ENCODE assay signal across 27 cellular contexts in the genomic region with DNA sequence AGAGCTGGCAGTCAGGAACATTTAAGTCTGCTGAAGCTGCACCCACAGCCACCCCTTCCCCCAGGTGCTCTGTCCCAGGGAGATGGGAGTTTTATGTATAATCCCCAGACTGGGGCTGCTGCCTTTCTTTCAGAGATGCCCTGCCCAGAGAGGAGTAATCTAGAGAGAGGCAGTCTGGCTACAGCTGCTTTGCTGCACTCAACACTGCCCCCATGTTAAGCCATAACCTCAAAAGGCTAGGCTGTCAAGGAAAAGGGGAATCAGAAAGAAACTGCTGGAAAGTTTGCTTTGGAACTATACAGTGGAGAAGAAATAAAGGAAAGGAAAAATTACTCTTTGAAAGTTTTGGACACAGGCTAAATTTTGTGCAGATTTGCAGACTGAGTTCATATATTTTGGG.
"Had no signal": no experiment of that assay in that cellular context is flagged by ENCODE, and none has a peak within 500 bp of the region (broad histone marks: within the 10 kb centered on the region; RNA-seq: fewer than 3 reads in every experiment).

No MANE protein-coding gene starts in this region.

- H3K27me3 Mint-ChIP-seq: brain had no signal

- H3K36me3 ChIP-seq: gastrocnemius medialis, left ventricle myocardium inferior, ovary, right lobe of liver, upper lobe of left lung had no signal

- H3K27me3 ChIP-seq: gastrocnemius medialis, ovary, right lobe of liver, upper lobe of left lung had no signal

- DNase-seq: activated CD4-positive, alpha-beta memory T cell treated with anti-CD3 and anti-CD28 coated beads, Interleukin-2, amount 10 ng/mL, durations not matched to agents 7 days and 5 days; activated CD4-positive, alpha-beta T cell treated with anti-CD3 and anti-CD28 coated beads for 48 hours; activated CD4-positive, CD25-positive, alpha-beta regulatory T cell; activated effector memory CD4-positive, alpha-beta T cell treated with Interleukin-2 at 50 U/mL for 16 hours; activated naive CD4-positive, alpha-beta T cell treated with anti-CD3 and anti-CD28 coated beads, Interleukin-2, amount 10 ng/mL, durations not matched to agents 7 days and 5 days; activated naive CD8-positive, alpha-beta T cell treated with anti-CD3 and anti-CD28 coated beads, Interleukin-2, amount 50 U/mL, for 24 hours; activated T-cell treated with anti-CD3 and anti-CD28 coated beads, Interleukin-2, amount 50 U/mL, for 4 hours; anterior cingulate cortex; gastrocnemius medialis; head of caudate nucleus; immature natural killer cell; kidney glomerular epithelial cell; left ventricle myocardium inferior; mesenchymal stem cell; naive B cell; ovary; right lobe of liver; stimulated activated CD4-positive, alpha-beta T cell treated with anti-CD3 and anti-CD28 coated beads, Interleukin-4, amount 100 ng/mL, for 1 hour; stimulated activated naive CD8-positive, alpha-beta T cell treated with anti-CD3 and anti-CD28 coated beads, Interleukin-15, amount 100 ng/mL, for 72 hours; upper lobe of left lung had no signal

- ATAC-seq: activated naive CD8-positive, alpha-beta T cell treated with anti-CD3 and anti-CD28 coated beads, Interleukin-2, amount 50 U/mL, for 24 hours; activated T-cell treated with anti-CD3 and anti-CD28 coated beads, Interleukin-2, amount 50 U/mL, for 4 hours; gastrocnemius medialis; mucosa of descending colon; right lobe of liver; stimulated activated naive CD8-positive, alpha-beta T cell treated with anti-CD3 and anti-CD28 coated beads, Interleukin-15, amount 100 ng/mL, for 72 hours had no signal

- H3K36me3 Mint-ChIP-seq: activated naive CD4-positive, alpha-beta T cell treated with anti-CD3 and anti-CD28 coated beads, Interleukin-2, amount 10 ng/mL, durations not matched to agents 7 days and 5 days had no signal

- H3K9me3 ChIP-seq: gastrocnemius medialis, mucosa of descending colon, ovary, right lobe of liver had no signal

- H3K9me3 Mint-ChIP-seq: activated CD4-positive, alpha-beta memory T cell treated with anti-CD3 and anti-CD28 coated beads, Interleukin-2, amount 10 ng/mL, durations not matched to agents 7 days and 5 days had no signal

- H3K27ac ChIP-seq: coronary artery, gastrocnemius medialis, left ventricle myocardium inferior, ovary, right lobe of liver, upper lobe of left lung had no signal

- H3K4me2 ChIP-seq: smooth muscle cell had no signal

- H3K4me3 ChIP-seq: coronary artery, gastrocnemius medialis, left ventricle myocardium inferior, mucosa of descending colon, ovary, right lobe of liver, smooth muscle cell, upper lobe of left lung had no signal

- H3K27ac Mint-ChIP-seq: activated CD4-positive, alpha-beta memory T cell treated with anti-CD3 and anti-CD28 coated beads, Interleukin-2, amount 10 ng/mL, durations not matched to agents 7 days and 5 days; activated naive CD4-positive, alpha-beta T cell treated with anti-CD3 and anti-CD28 coated beads, Interleukin-2, amount 10 ng/mL, durations not matched to agents 7 days and 5 days; activated naive CD8-positive, alpha-beta T cell treated with anti-CD3 and anti-CD28 coated beads, Interleukin-2, amount 50 U/mL, for 24 hours; brain; immature natural killer cell; T-helper 2 cell treated with Interferon-gamma antibody and Interleukin-4, amounts not matched to agents 5 μg/mL and 100 μg/mL, for 36 hours had no signal

- H3K4me1 ChIP-seq: gastrocnemius medialis, left ventricle myocardium inferior, right lobe of liver, upper lobe of left lung had no signal

- H3K4me3 Mint-ChIP-seq: activated CD4-positive, alpha-beta memory T cell treated with anti-CD3 and anti-CD28 coated beads, Interleukin-2, amount 10 ng/mL, durations not matched to agents 7 days and 5 days; activated naive CD4-positive, alpha-beta T cell treated with anti-CD3 and anti-CD28 coated beads, Interleukin-2, amount 10 ng/mL, durations not matched to agents 7 days and 5 days; activated naive CD8-positive, alpha-beta T cell treated with anti-CD3 and anti-CD28 coated beads, Interleukin-2, amount 50 U/mL, for 24 hours; activated T-cell treated with anti-CD3 and anti-CD28 coated beads, Interleukin-2, amount 50 U/mL, for 4 hours; brain; central memory CD8-positive, alpha-beta T cell; immature natural killer cell; naive B cell; neural crest cell; stimulated activated naive CD8-positive, alpha-beta T cell treated with anti-CD3 and anti-CD28 coated beads, Interleukin-15, amount 100 ng/mL, for 72 hours; T-helper 2 cell treated with Interferon-gamma antibody and Interleukin-4, amounts not matched to agents 5 μg/mL and 100 μg/mL, for 36 hours had no signal

- H3K4me1 Mint-ChIP-seq: activated CD4-positive, alpha-beta memory T cell treated with anti-CD3 and anti-CD28 coated beads, Interleukin-2, amount 10 ng/mL, durations not matched to agents 7 days and 5 days; activated naive CD4-positive, alpha-beta T cell treated with anti-CD3 and anti-CD28 coated beads, Interleukin-2, amount 10 ng/mL, durations not matched to agents 7 days and 5 days; activated naive CD8-positive, alpha-beta T cell treated with anti-CD3 and anti-CD28 coated beads, Interleukin-2, amount 50 U/mL, for 24 hours; central memory CD8-positive, alpha-beta T cell; immature natural killer cell; naive B cell; stimulated activated naive CD8-positive, alpha-beta T cell treated with anti-CD3 and anti-CD28 coated beads, Interleukin-15, amount 100 ng/mL, for 72 hours had no signal
